ENCODE assay signal across 8 cellular contexts in genomic region chr19:36489920-36490415, GRCh38.
A peak's percentile ranks its signal among the peaks of the same experiment; 100 is the strongest.
DNase-seq lines count a peak whose midpoint lies in the region; ATAC-seq and TF ChIP-seq lines count a peak whose summit lies in the region.

No MANE protein-coding gene starts in this region.

- no peaks in the 10 kb centered on the region for H3K9me3 ChIP-seq in Loucy (ENCODE audit: insufficient read depth, low read depth, low read length)

- H3K4me1 Mint-ChIP-seq in T-helper 1 cell treated with Interleukin-12 subunit alpha and Interleukin-12 subunit beta and Interleukin-4 antibody, amounts not matched to agents 30 μg/mL and 1 μg/mL, for 36 hours (ENCODE audit: low read depth), result peaks cover 15% of the 10 kb centered on the region

- no peaks in the 10 kb centered on the region for H3K36me3 ChIP-seq in Loucy (ENCODE audit: insufficient read depth, low read length)

- no peaks in the 10 kb centered on the region for H3F3A ChIP-seq in Loucy (ENCODE audit: low read depth)

- DNase-seq in GM03348 (ENCODE audit: low spot score) (peak; percentile 93), cardiac fibroblast (ENCODE audit: low read depth in 2 of 2) (peak; percentile 95 to 97), kidney glomerular epithelial cell (lab: John Stamatoyannopoulos, UW) (peak; percentile 75), epidermal melanocyte (ENCODE audit: insufficient read length, low spot score) (no peak)
- peak; percentile 71 to 75 for DNase-seq in stimulated activated CD4-positive, alpha-beta T cell treated with anti-CD3 and anti-CD28 coated beads, Interleukin-2, amount 100 ng/mL, for 24 hours

- H3K79me2 ChIP-seq in Loucy (ENCODE audit: insufficient read depth, low read length), result peaks cover 25% of the 10 kb centered on the region

- ATAC-seq in GM21825 (IDR thresholded peaks at IDR 0.05; ENCODE audit: unreplicated experiment), result peak; percentile 47

- peak overlapping the region; percentile 92 for H3K27ac Mint-ChIP-seq in T-helper 1 cell treated with Interleukin-12 subunit alpha and Interleukin-12 subunit beta and Interleukin-4 antibody, amounts not matched to agents 30 μg/mL and 1 μg/mL, for 36 hours

- peak overlapping the region; percentile 76 for H3K4me2 ChIP-seq in Loucy (ENCODE audit: low read depth, low read length, poor library complexity, severe bottlenecking)

- H3K9me2 ChIP-seq in Loucy (replicated peaks; ENCODE audit: low read depth, low read length), result no peaks in the 10 kb centered on the region

- no peaks in the 10 kb centered on the region for H4K20me1 ChIP-seq in Loucy (ENCODE audit: insufficient read depth, low read length, poor library complexity, severe bottlenecking)

- H3K27me3 Mint-ChIP-seq in T-helper 1 cell treated with Interleukin-12 subunit alpha and Interleukin-12 subunit beta and Interleukin-4 antibody, amounts not matched to agents 30 μg/mL and 1 μg/mL, for 36 hours (ENCODE audit: low read depth), result no peaks in the 10 kb centered on the region

- peak overlapping the region; percentile 78 for H3K9ac ChIP-seq in Loucy (ENCODE audit: low read depth, low read length, poor library complexity, severe bottlenecking)

- H3K4me3 Mint-ChIP-seq in T-helper 1 cell treated with Interleukin-12 subunit alpha and Interleukin-12 subunit beta and Interleukin-4 antibody, amounts not matched to agents 30 μg/mL and 1 μg/mL, for 36 hours, result peak overlapping the region; percentile 97

- peak overlapping the region; percentile 97 for H2AFZ ChIP-seq in Loucy (ENCODE audit: low read length)

- H3K4me3 ChIP-seq in Loucy (ENCODE audit: low read length, poor library complexity, severe bottlenecking), result peak overlapping the region; percentile 88
- H3K4me3 ChIP-seq in cardiac fibroblast (replicated peaks in 1 of 2; ENCODE audit: low read depth in 2 of 2, low read length in 2 of 2), result peak overlapping the region; percentile 83 to 95

- H3K4me1 ChIP-seq in Loucy (ENCODE audit: insufficient read depth, low read length, poor library complexity, severe bottlenecking), result peaks cover 10% of the 10 kb centered on the region

- H3K36me3 Mint-ChIP-seq in T-helper 1 cell treated with Interleukin-12 subunit alpha and Interleukin-12 subunit beta and Interleukin-4 antibody, amounts not matched to agents 30 μg/mL and 1 μg/mL, for 36 hours (ENCODE audit: low read depth), result peaks cover 12% of the 10 kb centered on the region

- no peaks in the 10 kb centered on the region for H3K27me3 ChIP-seq in Loucy (ENCODE audit: insufficient read depth, low read length, poor library complexity, severe bottlenecking)

- H3K9me3 Mint-ChIP-seq in T-helper 1 cell treated with Interleukin-12 subunit alpha and Interleukin-12 subunit beta and Interleukin-4 antibody, amounts not matched to agents 30 μg/mL and 1 μg/mL, for 36 hours, result peaks cover 18% of the 10 kb centered on the region

- TF ChIP-seq CTCF in Loucy (conservative IDR thresholded peaks at IDR 0.05; ENCODE audit: low read length), result no peak
- TF ChIP-seq CTCF in cardiac fibroblast (IDR thresholded peaks at IDR 0.05; ENCODE audit: low read depth, low read length), result no peak
